In genomic region chr5:131423056-131423455, GRCh38 we compare ENCODE assay signal across 9 cellular contexts.
DNase-seq lines count a peak whose midpoint lies in the region; ATAC-seq and TF ChIP-seq lines count a peak whose summit lies in the region.
"Had no signal": no experiment of that assay in that cellular context is flagged by ENCODE, and none has a peak within 500 bp of the region (broad histone marks: within the 10 kb centered on the region; RNA-seq: fewer than 3 reads in every experiment).

No MANE protein-coding gene starts in this region.

- H3K27ac Mint-ChIP-seq in activated CD8-positive, alpha-beta memory T cell treated with anti-CD3 and anti-CD28 coated beads, Interleukin-2, amount 10 ng/mL, durations not matched to agents 7 days and 5 days: no peak overlapping the region

- no peak overlapping the region for H3K4me3 ChIP-seq in dorsolateral prefrontal cortex
- H3K4me3 ChIP-seq in skeletal muscle cell (ENCODE audit: low read depth, low read length): no peak overlapping the region

- intact Hi-C loops in dorsolateral prefrontal cortex (cut with DNase I): loop anchor here in 1 of 2 donors (5.0 kb wide), 3 partner anchors 504 to 639 kb away; partner anchors contain the start of gene IL3

- peak; percentile 30 for ATAC-seq in activated CD8-positive, alpha-beta memory T cell treated with anti-CD3 and anti-CD28 coated beads, Interleukin-2, amount 10 ng/mL, durations not matched to agents 7 days and 5 days
- no peak for ATAC-seq in HG03108 (IDR thresholded peaks at IDR 0.05; ENCODE audit: unreplicated experiment)

- no peak overlapping the region for H3K4me3 Mint-ChIP-seq in activated CD8-positive, alpha-beta memory T cell treated with anti-CD3 and anti-CD28 coated beads, Interleukin-2, amount 10 ng/mL, durations not matched to agents 7 days and 5 days
- H3K4me3 Mint-ChIP-seq: brain had no signal

- H3K27me3 ChIP-seq in dorsolateral prefrontal cortex: no peaks in the 10 kb centered on the region

- peaks cover 20% of the 10 kb centered on the region for H3K36me3 Mint-ChIP-seq in activated CD8-positive, alpha-beta memory T cell treated with anti-CD3 and anti-CD28 coated beads, Interleukin-2, amount 10 ng/mL, durations not matched to agents 7 days and 5 days

- peaks cover 17% of the 10 kb centered on the region for H3K4me1 Mint-ChIP-seq in activated CD8-positive, alpha-beta memory T cell treated with anti-CD3 and anti-CD28 coated beads, Interleukin-2, amount 10 ng/mL, durations not matched to agents 7 days and 5 days
- H3K4me1 Mint-ChIP-seq: brain had no signal

- H3K9me3 Mint-ChIP-seq in activated CD8-positive, alpha-beta memory T cell treated with anti-CD3 and anti-CD28 coated beads, Interleukin-2, amount 10 ng/mL, durations not matched to agents 7 days and 5 days (ENCODE audit: low read depth): no peaks in the 10 kb centered on the region
- H3K9me3 Mint-ChIP-seq: brain had no signal

- no peak for DNase-seq in activated CD8-positive, alpha-beta memory T cell treated with anti-CD3 and anti-CD28 coated beads, Interleukin-2, amount 10 ng/mL, durations not matched to agents 7 days and 5 days
- no peak for DNase-seq in activated CD8-positive, alpha-beta memory T cell treated with anti-CD3 and anti-CD28 coated beads, Interleukin-2, amount 50 U/mL, for 4 hours
- DNase-seq in NCI-H146 treated with DMSO at 0.1 percent for 48 hours (lab: John Stamatoyannopoulos, UW; ENCODE audit: unreplicated experiment): peak; percentile 0
- DNase-seq in dorsolateral prefrontal cortex: no peak
- DNase-seq in skeletal muscle cell (ENCODE audit: low read depth): peak; percentile 4
- DNase-seq in NOMO-1 treated with dmso at 0.1 percent for 144 hours (lab: John Stamatoyannopoulos, UW; ENCODE audit: unreplicated experiment): no peak
- DNase-seq in OCI-M2 (lab: John Stamatoyannopoulos, UW; ENCODE audit: unreplicated experiment): no peak

- H3K27me3 Mint-ChIP-seq in activated CD8-positive, alpha-beta memory T cell treated with anti-CD3 and anti-CD28 coated beads, Interleukin-2, amount 10 ng/mL, durations not matched to agents 7 days and 5 days: no peaks in the 10 kb centered on the region
- H3K27me3 Mint-ChIP-seq: brain had no signal

- CTCF ChIA-PET in activated CD8-positive, alpha-beta memory T cell treated with anti-CD3 and anti-CD28 coated beads, Interleukin-2, amount 10 ng/mL, durations not matched to agents 7 days and 5 days (lab: Charles Lee): interaction anchor here (0.6 to 4.1 kb wide), 14 partner anchors 9 to 912 kb away, joined by 3 to 28 read pairs (median 3); no protein-coding TSS in a partner anchor

- TF ChIP-seq CTCF in dorsolateral prefrontal cortex (IDR thresholded peaks at IDR 0.05 in 54 of 56, conservative IDR thresholded peaks at IDR 0.05 in 2 of 56; ENCODE audit: low read depth in 1 of 56, partially characterized antibody in 56 of 56): peak in 55 of 56 donors; percentile 14 to 74 (median 44)

- peak overlapping the region in 6 of 59 donors; percentile 8 to 51 (median 32) for H3K27ac ChIP-seq in dorsolateral prefrontal cortex

Comparison
In these comparisons a context has a peak if more than half of its experiments do, and no peak if none do; other contexts are left out.
1. DNase-seq: peak in NCI-H146 treated with DMSO at 0.1 percent for 48 hours (single experiment) and skeletal muscle cell (single experiment); none in activated CD8-positive, alpha-beta memory T cell treated with anti-CD3 and anti-CD28 coated beads, Interleukin-2, amount 10 ng/mL, durations not matched to agents 7 days and 5 days (single experiment), activated CD8-positive, alpha-beta memory T cell treated with anti-CD3 and anti-CD28 coated beads, Interleukin-2, amount 50 U/mL, for 4 hours (single experiment), dorsolateral prefrontal cortex (0 of 10), NOMO-1 treated with dmso at 0.1 percent for 144 hours (single experiment) and OCI-M2 (single experiment).